1 cellular context compared by ENCODE assay signal in the genomic region with DNA sequence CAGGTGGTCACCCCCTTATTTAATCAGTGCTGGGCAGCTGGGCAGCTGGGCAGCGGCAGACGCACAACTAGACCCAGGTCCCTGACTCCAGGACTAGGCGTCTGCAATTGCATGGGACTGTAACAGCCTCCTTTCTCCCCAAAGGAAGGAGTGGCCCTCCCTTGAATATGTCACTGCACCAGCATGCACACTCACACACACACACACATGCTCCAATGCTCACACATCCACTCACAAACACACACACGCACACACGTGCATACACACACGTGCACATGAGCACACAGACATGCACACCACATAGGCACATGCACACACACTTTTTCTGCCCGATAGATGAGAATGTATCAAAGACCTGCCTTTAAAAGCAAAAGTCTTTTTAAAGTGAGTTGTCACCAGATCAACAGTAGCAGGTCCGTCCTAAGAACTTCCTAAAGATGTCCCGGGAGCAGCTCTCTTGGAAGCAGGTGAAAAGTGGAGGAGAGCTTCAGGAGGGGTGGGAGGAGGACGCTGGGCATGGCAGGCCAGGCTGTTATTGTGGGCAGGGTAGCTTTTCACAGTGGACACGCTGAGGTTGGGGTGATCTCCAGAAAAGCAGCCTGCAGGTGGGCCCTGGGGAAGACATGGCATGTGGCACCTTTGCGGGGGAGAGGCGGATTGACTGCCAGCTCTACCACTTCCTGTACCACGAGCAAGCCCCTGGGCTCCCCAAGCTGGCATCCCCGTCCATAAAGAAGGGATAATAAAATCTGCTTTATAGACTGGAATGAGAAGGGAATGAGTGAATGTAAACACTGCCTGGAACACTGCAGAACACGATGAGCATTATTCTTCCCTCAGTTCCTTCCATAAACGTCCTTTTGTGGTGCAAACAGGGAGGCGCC.
TF ChIP-seq lines count a peak whose summit lies in the region.

No MANE protein-coding gene starts in this region.

TF ChIP-seq in IMR-90, 13 proteins besides CTCF, POLR2A, EP300 and RAD21 (continued from another document):
- TF ChIP-seq BHLHE40 (IDR thresholded peaks at IDR 0.05; ENCODE audit: low read depth, low read length): no peak
- no peak for TF ChIP-seq NFE2L2 (IDR thresholded peaks at IDR 0.05; ENCODE audit: low read depth, low read length)
- no peak for TF ChIP-seq FOS (IDR thresholded peaks at IDR 0.05; ENCODE audit: low read depth, low read length)
- TF ChIP-seq MAZ (IDR thresholded peaks at IDR 0.05; ENCODE audit: borderline replicate concordance, low read depth, low read length): no peak
- TF ChIP-seq MAFK (IDR thresholded peaks at IDR 0.05; ENCODE audit: low read depth, low read length): no peak
- TF ChIP-seq CHD1 (IDR thresholded peaks at IDR 0.05; ENCODE audit: low read depth, low read length): no peak
- TF ChIP-seq RFX5 (IDR thresholded peaks at IDR 0.05; ENCODE audit: low read depth, low read length): no peak
- TF ChIP-seq, protein P1, sequence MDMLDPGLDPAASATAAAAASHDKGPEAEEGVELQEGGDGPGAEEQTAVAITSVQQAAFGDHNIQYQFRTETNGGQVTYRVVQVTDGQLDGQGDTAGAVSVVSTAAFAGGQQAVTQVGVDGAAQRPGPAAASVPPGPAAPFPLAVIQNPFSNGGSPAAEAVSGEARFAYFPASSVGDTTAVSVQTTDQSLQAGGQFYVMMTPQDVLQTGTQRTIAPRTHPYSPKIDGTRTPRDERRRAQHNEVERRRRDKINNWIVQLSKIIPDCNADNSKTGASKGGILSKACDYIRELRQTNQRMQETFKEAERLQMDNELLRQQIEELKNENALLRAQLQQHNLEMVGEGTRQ (IDR thresholded peaks at IDR 0.05; ENCODE audit: low read depth, low read length): no peak
- TF ChIP-seq RCOR1 (IDR thresholded peaks at IDR 0.05; ENCODE audit: insufficient replicate concordance, low read length): no peak
- TF ChIP-seq, protein P2, sequence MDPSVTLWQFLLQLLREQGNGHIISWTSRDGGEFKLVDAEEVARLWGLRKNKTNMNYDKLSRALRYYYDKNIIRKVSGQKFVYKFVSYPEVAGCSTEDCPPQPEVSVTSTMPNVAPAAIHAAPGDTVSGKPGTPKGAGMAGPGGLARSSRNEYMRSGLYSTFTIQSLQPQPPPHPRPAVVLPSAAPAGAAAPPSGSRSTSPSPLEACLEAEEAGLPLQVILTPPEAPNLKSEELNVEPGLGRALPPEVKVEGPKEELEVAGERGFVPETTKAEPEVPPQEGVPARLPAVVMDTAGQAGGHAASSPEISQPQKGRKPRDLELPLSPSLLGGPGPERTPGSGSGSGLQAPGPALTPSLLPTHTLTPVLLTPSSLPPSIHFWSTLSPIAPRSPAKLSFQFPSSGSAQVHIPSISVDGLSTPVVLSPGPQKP (IDR thresholded peaks at IDR 0.05; ENCODE audit: borderline replicate concordance, low read depth, low read length): no peak
